In the genomic region with DNA sequence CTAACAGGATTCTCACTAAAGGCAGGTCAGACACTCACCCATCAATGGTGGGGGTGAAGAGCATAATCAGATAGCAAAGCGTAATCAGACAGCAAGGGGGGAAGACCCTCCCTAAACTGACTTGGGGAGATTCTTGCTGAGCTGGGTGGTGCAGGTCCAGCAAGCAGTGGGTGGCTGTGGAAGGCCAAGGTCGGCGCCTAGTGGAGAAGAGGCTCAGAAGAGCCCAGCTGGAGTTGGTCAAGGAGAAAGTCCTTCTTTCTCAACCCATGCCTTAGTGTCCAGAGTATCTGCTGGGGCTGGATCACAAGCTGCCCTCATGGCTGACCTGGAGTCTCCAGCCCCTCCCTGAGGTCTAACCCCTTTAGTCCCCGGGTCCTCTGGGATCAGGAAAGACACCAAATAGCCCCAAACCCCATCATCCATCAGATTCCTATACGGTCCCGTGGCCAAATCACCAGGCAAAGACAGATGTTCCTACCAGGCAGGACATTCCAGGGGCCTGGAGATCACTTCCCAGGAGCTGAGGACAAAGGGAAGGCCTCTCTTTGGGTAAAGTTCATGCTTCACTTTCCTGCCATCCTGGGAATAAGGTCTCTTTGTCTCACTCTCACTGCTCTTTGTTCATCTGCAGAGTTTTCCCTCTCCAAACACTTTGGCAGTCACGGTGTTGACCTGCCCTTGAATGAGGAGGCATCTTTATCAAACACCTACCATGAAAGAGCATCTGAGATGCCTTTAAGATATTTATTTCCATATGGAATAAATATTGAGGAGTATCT, we compare ENCODE assay signal across 1 cellular context. TPM values are rescaled to one million over a fixed set of nuclear protein-coding genes. Genes with fewer than 3 reads are reported as not detected.
"Had no signal": no experiment of that assay in that cellular context is flagged by ENCODE, and none has a peak within 500 bp of the region (broad histone marks: within the 10 kb centered on the region; RNA-seq: fewer than 3 reads in every experiment).

No MANE protein-coding gene starts in this region.

RNA-seq across cellular contexts. Expression of gene APOL1, which starts 11.1 kb away (rescaled TPM):
- total RNA-seq: smooth muscle cell had no signal
